Comparison of ENCODE assay signal across 11 cellular contexts in genomic region chr16:63617990-63618763, GRCh38.
A peak's percentile ranks its signal among the peaks of the same experiment; 100 is the strongest.
DNase-seq lines count a peak whose midpoint lies in the region; ATAC-seq, FAIRE-seq and TF ChIP-seq lines count a peak whose summit lies in the region.
"Had no signal": no experiment of that assay in that cellular context is flagged by ENCODE, and none has a peak within 500 bp of the region (broad histone marks: within the 10 kb centered on the region; RNA-seq: fewer than 3 reads in every experiment).

No MANE protein-coding gene starts in this region.

- POLR2A ChIA-PET in naive thymus-derived CD8-positive, alpha-beta T cell (lab: Charles Lee): no interaction called here

- TF ChIP-seq EP300 in gastroesophageal sphincter (IDR thresholded peaks at IDR 0.05): no peak

- H3K27ac ChIP-seq in RWPE2 (ENCODE audit: poor library complexity, severe bottlenecking) (no peak overlapping the region), gastroesophageal sphincter (peak overlapping the region in 1 of 4 donors; percentile 54), pancreas (no peak overlapping the region)
- H3K27ac ChIP-seq: KMS-11 had no signal

- no peaks in the 10 kb centered on the region for H3K9me3 ChIP-seq in RWPE2 (ENCODE audit: severe bottlenecking)
- no peaks in the 10 kb centered on the region for H3K9me3 ChIP-seq in gastroesophageal sphincter
- no peaks in the 10 kb centered on the region for H3K9me3 ChIP-seq in pancreas

- H3K4me1 Mint-ChIP-seq in naive thymus-derived CD8-positive, alpha-beta T cell: no peaks in the 10 kb centered on the region
- H3K4me1 Mint-ChIP-seq: immature natural killer cell had no signal

- FAIRE-seq in pancreas (lab: Jason Lieb, UNC): no peak

- peaks cover 2% of the 10 kb centered on the region for H3K4me1 ChIP-seq in RWPE2 (ENCODE audit: insufficient read depth, poor library complexity, severe bottlenecking)
- H3K4me1 ChIP-seq in gastroesophageal sphincter: no peaks in the 10 kb centered on the region
- H3K4me1 ChIP-seq in pancreas: no peaks in the 10 kb centered on the region
- H3K4me1 ChIP-seq: Caco-2 had no signal

- ATAC-seq in RWPE2 (ENCODE audit: low read depth) (0 out of 3 replicates have a peak, but pooled peaks have one; percentile 14), gastroesophageal sphincter (no peak), pancreas (peak; percentile 80 to 89 (median 86)), GM19452 (IDR thresholded peaks at IDR 0.05; ENCODE audit: unreplicated experiment) (no peak), HG03439 (IDR thresholded peaks at IDR 0.05; ENCODE audit: unreplicated experiment) (no peak), GM19395 (IDR thresholded peaks at IDR 0.05; ENCODE audit: unreplicated experiment) (no peak)
- no peak for ATAC-seq in naive thymus-derived CD8-positive, alpha-beta T cell

- peaks cover 0 to 7% (median 0%) of the 10 kb centered on the region in 3 donors for H3K36me3 Mint-ChIP-seq in naive thymus-derived CD8-positive, alpha-beta T cell

- intact Hi-C loops in pancreas (cut with DNase I): no loop called here

- peaks cover 0 to 2% (median 0%) of the 10 kb centered on the region in 5 donors for H3K27me3 Mint-ChIP-seq in naive thymus-derived CD8-positive, alpha-beta T cell

- TF ChIP-seq CTCF in RWPE2 (IDR thresholded peaks at IDR 0.05; ENCODE audit: poor library complexity, severe bottlenecking): no peak
- TF ChIP-seq CTCF in gastroesophageal sphincter (IDR thresholded peaks at IDR 0.05): no peak
- TF ChIP-seq CTCF in pancreas (IDR thresholded peaks at IDR 0.05): no peak

- H3K27me3 ChIP-seq in RWPE2 (ENCODE audit: insufficient read depth, poor library complexity, severe bottlenecking) (no peaks in the 10 kb centered on the region), gastroesophageal sphincter (no peaks in the 10 kb centered on the region), pancreas (no peaks in the 10 kb centered on the region)

- H3K4me3 Mint-ChIP-seq in naive thymus-derived CD8-positive, alpha-beta T cell: no peak overlapping the region
- H3K4me3 Mint-ChIP-seq: immature natural killer cell had no signal

- H3K36me3 ChIP-seq in RWPE2 (ENCODE audit: low read depth) (no peaks in the 10 kb centered on the region), gastroesophageal sphincter (no peaks in the 10 kb centered on the region), pancreas (no peaks in the 10 kb centered on the region)

- peak; percentile 33 for DNase-seq in ELF-1 (ENCODE audit: low read depth, low spot score)
- no peak for DNase-seq in RWPE2 (ENCODE audit: low spot score)
- peak; percentile 34 to 67 (median 47) for DNase-seq in pancreas
- no peak for DNase-seq in naive thymus-derived CD8-positive, alpha-beta T cell
- DNase-seq: Caco-2, immature natural killer cell had no signal

- H3K4me3 ChIP-seq in RWPE2 (ENCODE audit: severe bottlenecking) (no peak overlapping the region), gastroesophageal sphincter (peak overlapping the region; percentile 10 to 57), pancreas (peak overlapping the region in 3 of 4 donors; percentile 28 to 51 (median 44))

- TF ChIP-seq POLR2A in gastroesophageal sphincter (IDR thresholded peaks at IDR 0.05): no peak

- H3K27ac Mint-ChIP-seq in naive thymus-derived CD8-positive, alpha-beta T cell: no peak overlapping the region
- H3K27ac Mint-ChIP-seq: immature natural killer cell had no signal

- peaks cover 7 to 38% (median 17%) of the 10 kb centered on the region in 9 donors for H3K9me3 Mint-ChIP-seq in naive thymus-derived CD8-positive, alpha-beta T cell

- WGBS in gastroesophageal sphincter (ENCODE audit: low coverage in 1 of 2), 2 donors: 83 to 95% methylated on average over 4 to 5 of the region's 16 CpGs
- WGBS in pancreas, 2 donors: 76 to 77% methylated on average over 16 of the region's 16 CpGs

Comparison
In these comparisons a context has a peak if more than half of its experiments do, and no peak if none do; other contexts are left out.
1. DNase-seq: peak in ELF-1 (single experiment) and pancreas (6 of 6); none in RWPE2 (single experiment) and naive thymus-derived CD8-positive, alpha-beta T cell (0 of 10).
2. ATAC-seq: peak in RWPE2 (single experiment) and pancreas (4 of 4); none in gastroesophageal sphincter (single experiment), GM19452 (single experiment), HG03439 (single experiment), GM19395 (single experiment) and naive thymus-derived CD8-positive, alpha-beta T cell (0 of 2).